1 cellular context compared by ENCODE assay signal in the genomic region with DNA sequence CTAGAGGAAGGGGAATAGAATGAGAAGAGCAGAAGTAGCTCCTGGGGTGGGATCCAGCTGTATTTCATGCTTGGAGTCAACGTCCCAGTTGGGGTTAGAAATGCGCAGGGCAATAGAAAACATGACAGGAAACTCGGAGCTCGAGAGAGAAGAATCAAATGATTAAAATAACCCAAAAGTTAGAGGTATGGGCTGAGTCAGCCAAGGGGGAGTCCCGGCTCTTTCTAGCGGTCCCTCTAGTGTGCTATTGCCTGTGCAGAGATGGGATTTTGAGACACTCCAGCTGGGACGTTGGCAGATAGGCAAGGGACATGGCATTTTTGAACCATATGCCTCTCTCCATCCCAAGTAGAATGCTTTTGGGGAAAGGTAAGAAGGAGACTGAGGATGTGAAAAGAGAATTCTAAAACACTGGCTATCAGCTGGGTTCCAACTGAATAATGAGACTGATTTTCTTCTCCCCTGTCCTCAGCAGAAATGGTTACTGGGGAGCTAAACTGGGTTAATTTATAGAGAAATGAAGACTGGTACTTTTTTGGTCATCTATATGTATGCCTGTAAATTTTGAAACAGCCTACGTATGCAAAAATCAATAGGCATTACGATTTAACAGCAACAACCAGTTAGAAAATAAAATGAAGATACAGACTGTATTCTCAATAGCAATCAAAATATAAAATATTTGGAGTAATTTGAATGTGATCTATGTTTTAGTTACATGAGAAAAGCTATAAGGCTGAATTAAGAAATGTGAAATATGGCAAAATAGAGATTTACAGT.
TF ChIP-seq lines count a peak whose summit lies in the region.

No MANE protein-coding gene starts in this region.

TF ChIP-seq in HEK293, 187 proteins besides CTCF, POLR2A, EP300 and RAD21:
- TF ChIP-seq, protein P1, sequence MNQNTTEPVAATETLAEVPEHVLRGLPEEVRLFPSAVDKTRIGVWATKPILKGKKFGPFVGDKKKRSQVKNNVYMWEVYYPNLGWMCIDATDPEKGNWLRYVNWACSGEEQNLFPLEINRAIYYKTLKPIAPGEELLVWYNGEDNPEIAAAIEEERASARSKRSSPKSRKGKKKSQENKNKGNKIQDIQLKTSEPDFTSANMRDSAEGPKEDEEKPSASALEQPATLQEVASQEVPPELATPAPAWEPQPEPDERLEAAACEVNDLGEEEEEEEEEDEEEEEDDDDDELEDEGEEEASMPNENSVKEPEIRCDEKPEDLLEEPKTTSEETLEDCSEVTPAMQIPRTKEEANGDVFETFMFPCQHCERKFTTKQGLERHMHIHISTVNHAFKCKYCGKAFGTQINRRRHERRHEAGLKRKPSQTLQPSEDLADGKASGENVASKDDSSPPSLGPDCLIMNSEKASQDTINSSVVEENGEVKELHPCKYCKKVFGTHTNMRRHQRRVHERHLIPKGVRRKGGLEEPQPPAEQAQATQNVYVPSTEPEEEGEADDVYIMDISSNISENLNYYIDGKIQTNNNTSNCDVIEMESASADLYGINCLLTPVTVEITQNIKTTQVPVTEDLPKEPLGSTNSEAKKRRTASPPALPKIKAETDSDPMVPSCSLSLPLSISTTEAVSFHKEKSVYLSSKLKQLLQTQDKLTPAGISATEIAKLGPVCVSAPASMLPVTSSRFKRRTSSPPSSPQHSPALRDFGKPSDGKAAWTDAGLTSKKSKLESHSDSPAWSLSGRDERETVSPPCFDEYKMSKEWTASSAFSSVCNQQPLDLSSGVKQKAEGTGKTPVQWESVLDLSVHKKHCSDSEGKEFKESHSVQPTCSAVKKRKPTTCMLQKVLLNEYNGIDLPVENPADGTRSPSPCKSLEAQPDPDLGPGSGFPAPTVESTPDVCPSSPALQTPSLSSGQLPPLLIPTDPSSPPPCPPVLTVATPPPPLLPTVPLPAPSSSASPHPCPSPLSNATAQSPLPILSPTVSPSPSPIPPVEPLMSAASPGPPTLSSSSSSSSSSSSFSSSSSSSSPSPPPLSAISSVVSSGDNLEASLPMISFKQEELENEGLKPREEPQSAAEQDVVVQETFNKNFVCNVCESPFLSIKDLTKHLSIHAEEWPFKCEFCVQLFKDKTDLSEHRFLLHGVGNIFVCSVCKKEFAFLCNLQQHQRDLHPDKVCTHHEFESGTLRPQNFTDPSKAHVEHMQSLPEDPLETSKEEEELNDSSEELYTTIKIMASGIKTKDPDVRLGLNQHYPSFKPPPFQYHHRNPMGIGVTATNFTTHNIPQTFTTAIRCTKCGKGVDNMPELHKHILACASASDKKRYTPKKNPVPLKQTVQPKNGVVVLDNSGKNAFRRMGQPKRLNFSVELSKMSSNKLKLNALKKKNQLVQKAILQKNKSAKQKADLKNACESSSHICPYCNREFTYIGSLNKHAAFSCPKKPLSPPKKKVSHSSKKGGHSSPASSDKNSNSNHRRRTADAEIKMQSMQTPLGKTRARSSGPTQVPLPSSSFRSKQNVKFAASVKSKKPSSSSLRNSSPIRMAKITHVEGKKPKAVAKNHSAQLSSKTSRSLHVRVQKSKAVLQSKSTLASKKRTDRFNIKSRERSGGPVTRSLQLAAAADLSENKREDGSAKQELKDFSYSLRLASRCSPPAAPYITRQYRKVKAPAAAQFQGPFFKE (tag by site-specific recombination; IDR thresholded peaks at IDR 0.05; ENCODE audit: borderline replicate concordance): no peak
- TF ChIP-seq, protein P2, sequence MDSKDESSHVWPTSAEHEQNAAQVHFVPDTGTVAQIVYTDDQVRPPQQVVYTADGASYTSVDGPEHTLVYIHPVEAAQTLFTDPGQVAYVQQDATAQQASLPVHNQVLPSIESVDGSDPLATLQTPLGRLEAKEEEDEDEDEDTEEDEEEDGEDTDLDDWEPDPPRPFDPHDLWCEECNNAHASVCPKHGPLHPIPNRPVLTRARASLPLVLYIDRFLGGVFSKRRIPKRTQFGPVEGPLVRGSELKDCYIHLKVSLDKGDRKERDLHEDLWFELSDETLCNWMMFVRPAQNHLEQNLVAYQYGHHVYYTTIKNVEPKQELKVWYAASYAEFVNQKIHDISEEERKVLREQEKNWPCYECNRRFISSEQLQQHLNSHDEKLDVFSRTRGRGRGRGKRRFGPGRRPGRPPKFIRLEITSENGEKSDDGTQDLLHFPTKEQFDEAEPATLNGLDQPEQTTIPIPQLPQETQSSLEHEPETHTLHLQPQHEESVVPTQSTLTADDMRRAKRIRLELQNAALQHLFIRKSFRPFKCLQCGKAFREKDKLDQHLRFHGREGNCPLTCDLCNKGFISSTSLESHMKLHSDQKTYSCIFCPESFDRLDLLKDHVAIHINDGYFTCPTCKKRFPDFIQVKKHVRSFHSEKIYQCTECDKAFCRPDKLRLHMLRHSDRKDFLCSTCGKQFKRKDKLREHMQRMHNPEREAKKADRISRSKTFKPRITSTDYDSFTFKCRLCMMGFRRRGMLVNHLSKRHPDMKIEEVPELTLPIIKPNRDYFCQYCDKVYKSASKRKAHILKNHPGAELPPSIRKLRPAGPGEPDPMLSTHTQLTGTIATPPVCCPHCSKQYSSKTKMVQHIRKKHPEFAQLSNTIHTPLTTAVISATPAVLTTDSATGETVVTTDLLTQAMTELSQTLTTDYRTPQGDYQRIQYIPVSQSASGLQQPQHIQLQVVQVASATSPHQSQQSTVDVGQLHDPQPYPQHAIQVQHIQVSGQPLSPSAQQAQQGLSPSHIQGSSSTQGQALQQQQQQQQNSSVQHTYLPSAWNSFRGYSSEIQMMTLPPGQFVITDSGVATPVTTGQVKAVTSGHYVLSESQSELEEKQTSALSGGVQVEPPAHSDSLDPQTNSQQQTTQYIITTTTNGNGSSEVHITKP (tag by site-specific recombination; IDR thresholded peaks at IDR 0.05): peak; percentile 68
- TF ChIP-seq, protein P3, sequence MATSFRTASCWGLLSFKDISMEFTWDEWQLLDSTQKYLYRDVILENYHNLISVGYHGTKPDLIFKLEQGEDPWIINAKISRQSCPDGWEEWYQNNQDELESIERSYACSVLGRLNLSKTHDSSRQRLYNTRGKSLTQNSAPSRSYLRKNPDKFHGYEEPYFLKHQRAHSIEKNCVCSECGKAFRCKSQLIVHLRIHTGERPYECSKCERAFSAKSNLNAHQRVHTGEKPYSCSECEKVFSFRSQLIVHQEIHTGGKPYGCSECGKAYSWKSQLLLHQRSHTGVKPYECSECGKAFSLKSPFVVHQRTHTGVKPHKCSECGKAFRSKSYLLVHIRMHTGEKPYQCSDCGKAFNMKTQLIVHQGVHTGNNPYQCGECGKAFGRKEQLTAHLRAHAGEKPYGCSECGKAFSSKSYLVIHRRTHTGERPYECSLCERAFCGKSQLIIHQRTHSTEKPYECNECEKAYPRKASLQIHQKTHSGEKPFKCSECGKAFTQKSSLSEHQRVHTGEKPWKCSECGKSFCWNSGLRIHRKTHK (tag by site-specific recombination; IDR thresholded peaks at IDR 0.05): no peak
- TF ChIP-seq REPIN1 (tag by site-specific recombination; IDR thresholded peaks at IDR 0.05; ENCODE audit: low read depth): no peak
- TF ChIP-seq, protein P4, sequence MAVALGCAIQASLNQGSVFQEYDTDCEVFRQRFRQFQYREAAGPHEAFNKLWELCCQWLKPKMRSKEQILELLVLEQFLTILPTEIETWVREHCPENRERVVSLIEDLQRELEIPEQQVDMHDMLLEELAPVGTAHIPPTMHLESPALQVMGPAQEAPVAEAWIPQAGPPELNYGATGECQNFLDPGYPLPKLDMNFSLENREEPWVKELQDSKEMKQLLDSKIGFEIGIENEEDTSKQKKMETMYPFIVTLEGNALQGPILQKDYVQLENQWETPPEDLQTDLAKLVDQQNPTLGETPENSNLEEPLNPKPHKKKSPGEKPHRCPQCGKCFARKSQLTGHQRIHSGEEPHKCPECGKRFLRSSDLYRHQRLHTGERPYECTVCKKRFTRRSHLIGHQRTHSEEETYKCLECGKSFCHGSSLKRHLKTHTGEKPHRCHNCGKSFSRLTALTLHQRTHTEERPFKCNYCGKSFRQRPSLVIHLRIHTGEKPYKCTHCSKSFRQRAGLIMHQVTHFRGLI (tag by site-specific recombination; IDR thresholded peaks at IDR 0.05): no peak
- TF ChIP-seq, protein P5, sequence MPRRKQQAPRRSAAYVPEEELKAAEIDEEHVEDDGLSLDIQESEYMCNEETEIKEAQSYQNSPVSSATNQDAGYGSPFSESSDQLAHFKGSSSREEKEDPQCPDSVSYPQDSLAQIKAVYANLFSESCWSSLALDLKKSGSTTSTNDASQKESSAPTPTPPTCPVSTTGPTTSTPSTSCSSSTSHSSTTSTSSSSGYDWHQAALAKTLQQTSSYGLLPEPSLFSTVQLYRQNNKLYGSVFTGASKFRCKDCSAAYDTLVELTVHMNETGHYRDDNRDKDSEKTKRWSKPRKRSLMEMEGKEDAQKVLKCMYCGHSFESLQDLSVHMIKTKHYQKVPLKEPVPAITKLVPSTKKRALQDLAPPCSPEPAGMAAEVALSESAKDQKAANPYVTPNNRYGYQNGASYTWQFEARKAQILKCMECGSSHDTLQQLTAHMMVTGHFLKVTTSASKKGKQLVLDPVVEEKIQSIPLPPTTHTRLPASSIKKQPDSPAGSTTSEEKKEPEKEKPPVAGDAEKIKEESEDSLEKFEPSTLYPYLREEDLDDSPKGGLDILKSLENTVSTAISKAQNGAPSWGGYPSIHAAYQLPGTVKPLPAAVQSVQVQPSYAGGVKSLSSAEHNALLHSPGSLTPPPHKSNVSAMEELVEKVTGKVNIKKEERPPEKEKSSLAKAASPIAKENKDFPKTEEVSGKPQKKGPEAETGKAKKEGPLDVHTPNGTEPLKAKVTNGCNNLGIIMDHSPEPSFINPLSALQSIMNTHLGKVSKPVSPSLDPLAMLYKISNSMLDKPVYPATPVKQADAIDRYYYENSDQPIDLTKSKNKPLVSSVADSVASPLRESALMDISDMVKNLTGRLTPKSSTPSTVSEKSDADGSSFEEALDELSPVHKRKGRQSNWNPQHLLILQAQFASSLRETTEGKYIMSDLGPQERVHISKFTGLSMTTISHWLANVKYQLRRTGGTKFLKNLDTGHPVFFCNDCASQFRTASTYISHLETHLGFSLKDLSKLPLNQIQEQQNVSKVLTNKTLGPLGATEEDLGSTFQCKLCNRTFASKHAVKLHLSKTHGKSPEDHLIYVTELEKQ (tag by site-specific recombination; IDR thresholded peaks at IDR 0.05; ENCODE audit: borderline replicate concordance): no peak
